ENCODE assay signal across 1 cellular context in genomic region chr3:111418388-111418787, GRCh38.
TF ChIP-seq lines count a peak whose summit lies in the region.

No MANE protein-coding gene starts in this region.

TF ChIP-seq in GM23338, 12 proteins besides CTCF, POLR2A, EP300 and RAD21 (continued from another document):
- TF ChIP-seq ZNF462 (CRISPR knock-in tag; IDR thresholded peaks at IDR 0.05) (no peak), NANOG (IDR thresholded peaks at IDR 0.05; ENCODE audit: borderline replicate concordance) (no peak), CREB1 (CRISPR knock-in tag; IDR thresholded peaks at IDR 0.05; ENCODE audit: low read depth) (no peak), STAT1 (IDR thresholded peaks at IDR 0.05; ENCODE audit: unreplicated experiment) (no peak), EZH2phosphoT487 (IDR thresholded peaks at IDR 0.05; ENCODE audit: unreplicated experiment) (no peak)
